Comparison of ENCODE assay signal across 18 cellular contexts in the genomic region with DNA sequence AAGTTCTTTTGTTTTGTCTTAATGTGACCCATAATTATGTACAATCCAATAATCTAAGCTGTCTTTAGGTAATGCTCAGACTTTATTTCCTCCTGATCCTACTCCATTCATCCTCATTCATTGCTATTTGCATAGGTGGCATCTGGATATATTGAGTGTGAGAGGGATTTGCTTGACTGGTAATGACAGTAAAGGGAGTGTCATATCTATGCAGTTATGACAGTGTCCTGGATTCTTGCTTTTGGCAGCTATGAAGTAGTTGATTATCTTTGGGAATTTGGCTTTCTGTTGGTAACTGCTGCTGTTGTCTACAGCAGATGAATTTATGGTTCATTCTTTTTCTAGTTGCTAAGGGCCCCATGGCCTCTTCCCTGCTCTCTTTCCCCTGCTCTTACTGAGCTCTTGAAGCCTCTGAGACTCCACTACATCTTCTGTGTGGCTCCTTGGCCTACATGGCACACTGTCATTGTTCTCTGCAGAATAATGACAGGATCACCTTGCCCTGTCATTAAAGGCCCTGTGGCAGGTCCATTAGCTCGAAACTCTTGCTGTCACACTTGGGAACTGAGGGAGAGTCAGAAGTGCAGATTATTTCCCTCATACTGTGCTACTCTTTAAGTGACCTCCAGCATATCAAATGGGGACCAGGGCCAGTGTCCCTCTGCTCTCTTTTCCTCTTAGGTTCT. TPM values are rescaled to one million over a fixed set of nuclear protein-coding genes. Genes with fewer than 3 reads are reported as not detected.
DNase-seq lines count a peak whose midpoint lies in the region; ATAC-seq lines count a peak whose summit lies in the region.
"Had no signal": no experiment of that assay in that cellular context is flagged by ENCODE, and none has a peak within 500 bp of the region (broad histone marks: within the 10 kb centered on the region; RNA-seq: fewer than 3 reads in every experiment).

No MANE protein-coding gene starts in this region.

- no peaks in the 10 kb centered on the region for H3K27me3 Mint-ChIP-seq in CD8-positive, alpha-beta memory T cell
- H3K27me3 Mint-ChIP-seq in naive thymus-derived CD4-positive, alpha-beta T cell = no peaks in the 10 kb centered on the region
- H3K27me3 Mint-ChIP-seq: CD4-positive, alpha-beta memory T cell had no signal

- no peak overlapping the region for H3K4me3 Mint-ChIP-seq in CD8-positive, alpha-beta memory T cell
- no peak overlapping the region for H3K4me3 Mint-ChIP-seq in naive thymus-derived CD4-positive, alpha-beta T cell
- H3K4me3 Mint-ChIP-seq: CD4-positive, alpha-beta memory T cell had no signal

- H3K4me1 Mint-ChIP-seq in CD8-positive, alpha-beta memory T cell = no peaks in the 10 kb centered on the region
- H3K4me1 Mint-ChIP-seq in naive thymus-derived CD4-positive, alpha-beta T cell = peaks cover 0 to 3% (median 0%) of the 10 kb centered on the region in 7 donors
- H3K4me1 Mint-ChIP-seq: CD4-positive, alpha-beta memory T cell had no signal

- no peaks in the 10 kb centered on the region for H3K9me3 Mint-ChIP-seq in CD8-positive, alpha-beta memory T cell
- H3K9me3 Mint-ChIP-seq in naive thymus-derived CD4-positive, alpha-beta T cell = no peaks in the 10 kb centered on the region
- H3K9me3 Mint-ChIP-seq: CD4-positive, alpha-beta memory T cell had no signal

- peaks cover 5% of the 10 kb centered on the region for H3K36me3 ChIP-seq in CD8-positive, alpha-beta memory T cell (ENCODE audit: insufficient read depth, low read length)
- peaks cover 0 to 67% (median 9%) of the 10 kb centered on the region in 3 experiments for H3K36me3 ChIP-seq in naive thymus-derived CD4-positive, alpha-beta T cell (ENCODE audit: control insufficient read depth in 2 of 3, insufficient read depth in 3 of 3, low read length in 3 of 3)

- no peak overlapping the region for H3K27ac ChIP-seq in CD8-positive, alpha-beta memory T cell (ENCODE audit: low read depth, low read length)
- H3K27ac ChIP-seq in naive thymus-derived CD4-positive, alpha-beta T cell (ENCODE audit: low read depth, low read length) = no peak overlapping the region

- CTCF ChIA-PET in CD8-positive, alpha-beta memory T cell (lab: Charles Lee) = no interaction called here
- CTCF ChIA-PET in naive thymus-derived CD4-positive, alpha-beta T cell (lab: Charles Lee) = no interaction called here

- H3K36me3 Mint-ChIP-seq in CD8-positive, alpha-beta memory T cell = peaks cover 4 to 72% (median 12%) of the 10 kb centered on the region in 3 donors
- H3K36me3 Mint-ChIP-seq in naive thymus-derived CD4-positive, alpha-beta T cell = peaks cover 0 to 33% (median 12%) of the 10 kb centered on the region in 5 donors

- DNase-seq in NCI-H2227 (lab: John Stamatoyannopoulos, UW; ENCODE audit: unreplicated experiment) (peak; percentile 5), NCI-H2227 treated with DMSO at 0.1 percent for 48 hours (lab: John Stamatoyannopoulos, UW) (no peak), Right ventricle myocardium superior (no peak), NCI-H1694 treated with DMSO at 0.1 percent for 48 hours (lab: John Stamatoyannopoulos, UW) (no peak), kidney glomerular epithelial cell (lab: John Stamatoyannopoulos, UW) (no peak)
- no peak for DNase-seq in CD8-positive, alpha-beta memory T cell
- DNase-seq in naive thymus-derived CD4-positive, alpha-beta T cell = no peak
- DNase-seq: 8988T; BE2C; CD4-positive, alpha-beta memory T cell; H7; IMR-90; Karpas-422; MG63; NCI-H1092; NCI-H146; NCI-H526 treated with DMSO at 0.1 percent for 48 hours had no signal

- no peaks in the 10 kb centered on the region for H3K27me3 ChIP-seq in CD8-positive, alpha-beta memory T cell (ENCODE audit: insufficient read depth, low read length, poor library complexity, severe bottlenecking)
- no peaks in the 10 kb centered on the region for H3K27me3 ChIP-seq in naive thymus-derived CD4-positive, alpha-beta T cell (ENCODE audit: control insufficient read depth in 2 of 2, insufficient read depth in 2 of 2, low read length in 2 of 2)
- H3K27me3 ChIP-seq: BE2C, MG63 had no signal

- H3K9me3 ChIP-seq in CD8-positive, alpha-beta memory T cell (ENCODE audit: low read length) = no peaks in the 10 kb centered on the region
- no peaks in the 10 kb centered on the region for H3K9me3 ChIP-seq in naive thymus-derived CD4-positive, alpha-beta T cell (ENCODE audit: control insufficient read depth in 2 of 3, low read length in 3 of 3)
- H3K9me3 ChIP-seq: BE2C, MG63 had no signal

- ATAC-seq in Right ventricle myocardium superior (ENCODE audit: poor library complexity) (peak; percentile 85), HG03457 (IDR thresholded peaks at IDR 0.05; ENCODE audit: unreplicated experiment) (no peak)
- ATAC-seq in naive thymus-derived CD4-positive, alpha-beta T cell = no peak

- no peaks in the 10 kb centered on the region for H3K4me1 ChIP-seq in CD8-positive, alpha-beta memory T cell (ENCODE audit: insufficient read depth, low read length)
- H3K4me1 ChIP-seq in naive thymus-derived CD4-positive, alpha-beta T cell (ENCODE audit: control insufficient read depth in 2 of 2, insufficient read depth in 2 of 2, low read length in 2 of 2) = no peaks in the 10 kb centered on the region
- H3K4me1 ChIP-seq: BE2C had no signal

- intact Hi-C loops in Right ventricle myocardium superior (cut with DNase I) = no loop called here
- intact Hi-C loops in naive thymus-derived CD4-positive, alpha-beta T cell (cut with micrococcal nuclease) = no loop called here

- H3K4me3 ChIP-seq in CD8-positive, alpha-beta memory T cell (ENCODE audit: low read length) = no peak overlapping the region
- no peak overlapping the region for H3K4me3 ChIP-seq in naive thymus-derived CD4-positive, alpha-beta T cell (ENCODE audit: low read length)
- H3K4me3 ChIP-seq: MG63 had no signal

- POLR2A ChIA-PET in CD8-positive, alpha-beta memory T cell (lab: Charles Lee) = no interaction called here
- POLR2A ChIA-PET in naive thymus-derived CD4-positive, alpha-beta T cell (lab: Charles Lee) = interaction anchor here (0.6 kb wide), 1 partner anchor 20 kb away, joined by 3 read pairs; no protein-coding TSS in a partner anchor

- peak overlapping the region in 5 of 8 donors; percentile 19 to 86 (median 45) for H3K27ac Mint-ChIP-seq in CD8-positive, alpha-beta memory T cell
- peak overlapping the region in 7 of 9 donors; percentile 1 to 81 (median 48) for H3K27ac Mint-ChIP-seq in naive thymus-derived CD4-positive, alpha-beta T cell

RNA-seq across cellular contexts. Expression of gene ACAT1, which starts 20.1 kb away (rescaled TPM):
- 10 to 100 TPM; 68.5 to 71.6 TPM for total RNA-seq in CD8-positive, alpha-beta memory T cell
- 45.2 TPM for polyA plus RNA-seq in CD8-positive, alpha-beta memory T cell
- total RNA-seq in Right ventricle myocardium superior = 417 TPM
- total RNA-seq in naive thymus-derived CD4-positive, alpha-beta T cell = 10 to 100 TPM; 13.0 to 40.2 (median 17.9) TPM
- polyA plus RNA-seq in naive thymus-derived CD4-positive, alpha-beta T cell = 10 to 100 TPM; 36.3 to 36.8 TPM
